ENCODE assay signal across 15 cellular contexts in the genomic region with DNA sequence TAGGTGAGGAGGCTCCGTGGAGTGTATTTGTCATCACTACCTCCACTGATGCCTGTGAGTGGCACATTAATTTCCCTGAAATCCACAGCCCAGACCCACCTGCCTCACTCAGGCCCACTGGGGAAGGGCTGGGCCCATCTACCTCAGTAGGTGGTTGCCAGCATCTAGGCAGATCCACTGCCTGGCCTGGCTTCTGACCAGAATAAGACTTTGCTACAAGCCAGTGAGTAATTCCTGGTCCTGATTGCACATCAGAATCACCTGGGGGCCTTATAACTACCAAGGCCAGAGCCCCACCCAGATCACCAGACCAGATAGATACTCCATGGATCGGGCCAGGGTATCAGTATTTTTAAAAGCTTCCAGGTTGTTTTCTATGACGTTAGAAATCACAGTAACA. TPM values are rescaled to one million over a fixed set of nuclear protein-coding genes. Genes with fewer than 3 reads are reported as not detected.
DNase-seq lines count a peak whose midpoint lies in the region; ATAC-seq and TF ChIP-seq lines count a peak whose summit lies in the region.
"Had no signal": no experiment of that assay in that cellular context is flagged by ENCODE, and none has a peak within 500 bp of the region (broad histone marks: within the 10 kb centered on the region; RNA-seq: fewer than 3 reads in every experiment).

No MANE protein-coding gene starts in this region.

- CTCF ChIA-PET in MCF 10A (lab: Yijun Ruan, JAX): interaction anchor here (0.7 kb wide), 1 partner anchor 35 kb away, joined by 3 read pairs; no protein-coding TSS in a partner anchor

- ATAC-seq in esophagus mucosa: peak; percentile 65
- ATAC-seq: HepG2 had no signal

- H3K4me3 Mint-ChIP-seq in MCF 10A (ENCODE audit: unreplicated experiment): no peak overlapping the region
- no peak overlapping the region for H3K4me3 Mint-ChIP-seq in osteocyte (ENCODE audit: unreplicated experiment)
- H3K4me3 Mint-ChIP-seq: CD4-positive, CD25-positive, alpha-beta regulatory T cell; HFFc6 had no signal

- intact Hi-C loops in MCF 10A (cut with micrococcal nuclease): no loop called here
- intact Hi-C loops in breast epithelium (cut with DNase I; ENCODE audit: low total_unique reads): no loop called here

- BruUV-seq in MCF 10A (replicated peaks; lab: Mats Ljungman, UMichigan): no TSS peak

- DNase-seq in MCF 10A (ENCODE audit: unreplicated experiment): peak; percentile 38
- no peak for DNase-seq in breast epithelium (ENCODE audit: low spot score in 2 of 2)
- peak; percentile 70 for DNase-seq in osteocyte (ENCODE audit: extremely low spot score, unreplicated experiment)
- no peak for DNase-seq in activated CD4-positive, alpha-beta T cell treated with anti-CD3 and anti-CD28 coated beads, Interleukin-2, amount 50 U/mL, for 1 hour
- DNase-seq in A172 (ENCODE audit: low spot score): no peak
- DNase-seq in iPS-NIHi11 (ENCODE audit: low spot score): no peak
- DNase-seq: 8988T; ACHN; CD4-positive, CD25-positive, alpha-beta regulatory T cell; DMS53; HCEC 1CT; HFFc6 had no signal

- H3K9me3 ChIP-seq in breast epithelium: no peaks in the 10 kb centered on the region
- H3K9me3 ChIP-seq: BLaER1 treated with 17β-estradiol and CSF1 and Interleukin-3, amounts not matched to agents 10 nM and 100 nM had no signal

- POLR2A ChIA-PET in MCF 10A (lab: Yijun Ruan, JAX): interaction anchor here (0.6 kb wide), 1 partner anchor 36 kb away, joined by 3 read pairs; no protein-coding TSS in a partner anchor

- no peaks in the 10 kb centered on the region for H3K27me3 ChIP-seq in breast epithelium
- H3K27me3 ChIP-seq: BLaER1 treated with 17β-estradiol and CSF1 and Interleukin-3, amounts not matched to agents 10 nM and 100 nM had no signal

- no peak for TF ChIP-seq POLR2A in breast epithelium (IDR thresholded peaks at IDR 0.05)

- no peak for TF ChIP-seq CTCF in MCF 10A (IDR thresholded peaks at IDR 0.05; ENCODE audit: unreplicated experiment)
- no peak for TF ChIP-seq CTCF in breast epithelium (IDR thresholded peaks at IDR 0.05)
- no peak for TF ChIP-seq CTCF in osteocyte (IDR thresholded peaks at IDR 0.05)

- no peak overlapping the region for H3K27ac ChIP-seq in breast epithelium
- H3K27ac ChIP-seq: BLaER1 treated with 17β-estradiol and CSF1 and Interleukin-3, amounts not matched to agents 10 nM and 100 nM had no signal

- H3K27me3 Mint-ChIP-seq in MCF 10A (ENCODE audit: insufficient read depth, unreplicated experiment) (no peaks in the 10 kb centered on the region), osteocyte (ENCODE audit: unreplicated experiment) (no peaks in the 10 kb centered on the region)

- H3K36me3 ChIP-seq in breast epithelium: no peaks in the 10 kb centered on the region
- H3K36me3 ChIP-seq: BLaER1 treated with 17β-estradiol and CSF1 and Interleukin-3, amounts not matched to agents 10 nM and 100 nM had no signal

- H3K9me3 Mint-ChIP-seq in MCF 10A (ENCODE audit: unreplicated experiment) (no peaks in the 10 kb centered on the region), osteocyte (ENCODE audit: unreplicated experiment) (no peaks in the 10 kb centered on the region)
- H3K9me3 Mint-ChIP-seq: HFFc6 had no signal

- H3K36me3 Mint-ChIP-seq in MCF 10A (ENCODE audit: insufficient read depth, unreplicated experiment) (no peaks in the 10 kb centered on the region), osteocyte (ENCODE audit: unreplicated experiment) (no peaks in the 10 kb centered on the region)
- H3K36me3 Mint-ChIP-seq: CD4-positive, CD25-positive, alpha-beta regulatory T cell had no signal

- no peak overlapping the region for H3K4me3 ChIP-seq in breast epithelium
- H3K4me3 ChIP-seq: BLaER1 treated with 17β-estradiol and CSF1 and Interleukin-3, amounts not matched to agents 10 nM and 100 nM had no signal

- H3K4me1 Mint-ChIP-seq in MCF 10A (ENCODE audit: insufficient read depth, unreplicated experiment) (peaks cover 4% of the 10 kb centered on the region), osteocyte (ENCODE audit: unreplicated experiment) (peaks cover 7% of the 10 kb centered on the region)

- H3K4me1 ChIP-seq in breast epithelium: no peaks in the 10 kb centered on the region

- no peak overlapping the region for H3K27ac Mint-ChIP-seq in MCF 10A (ENCODE audit: low read depth, unreplicated experiment)
- H3K27ac Mint-ChIP-seq in osteocyte (ENCODE audit: unreplicated experiment): no peak overlapping the region
- H3K27ac Mint-ChIP-seq: CD4-positive, CD25-positive, alpha-beta regulatory T cell; HFFc6 had no signal

RNA-seq across cellular contexts. Expression of a gene that starts 37.5 kb away (rescaled TPM):
- total RNA-seq in MCF 10A (2022): 55.8 and 56.7 TPM in 2 replicates
- 10 to 100 TPM; 24.2 to 38.9 (median 26.2) TPM for total RNA-seq in breast epithelium
- 39.5 TPM for total RNA-seq in esophagus mucosa
- 62.8 and 66.9 TPM in 2 replicates for total RNA-seq in osteocyte
- 5.6 and 6.9 TPM in 2 replicates for total RNA-seq in A172 (2014; rRNA removed; shearing (Covaris generic))

Comparison
In these comparisons a context has a peak if more than half of its experiments do, and no peak if none do; other contexts are left out.
1. DNase-seq: peak in MCF 10A (single experiment) and osteocyte (single experiment); none in breast epithelium (0 of 2), activated CD4-positive, alpha-beta T cell treated with anti-CD3 and anti-CD28 coated beads, Interleukin-2, amount 50 U/mL, for 1 hour (single experiment), A172 (single experiment) and iPS-NIHi11 (single experiment).